10 cellular contexts compared by ENCODE assay signal in the genomic region with DNA sequence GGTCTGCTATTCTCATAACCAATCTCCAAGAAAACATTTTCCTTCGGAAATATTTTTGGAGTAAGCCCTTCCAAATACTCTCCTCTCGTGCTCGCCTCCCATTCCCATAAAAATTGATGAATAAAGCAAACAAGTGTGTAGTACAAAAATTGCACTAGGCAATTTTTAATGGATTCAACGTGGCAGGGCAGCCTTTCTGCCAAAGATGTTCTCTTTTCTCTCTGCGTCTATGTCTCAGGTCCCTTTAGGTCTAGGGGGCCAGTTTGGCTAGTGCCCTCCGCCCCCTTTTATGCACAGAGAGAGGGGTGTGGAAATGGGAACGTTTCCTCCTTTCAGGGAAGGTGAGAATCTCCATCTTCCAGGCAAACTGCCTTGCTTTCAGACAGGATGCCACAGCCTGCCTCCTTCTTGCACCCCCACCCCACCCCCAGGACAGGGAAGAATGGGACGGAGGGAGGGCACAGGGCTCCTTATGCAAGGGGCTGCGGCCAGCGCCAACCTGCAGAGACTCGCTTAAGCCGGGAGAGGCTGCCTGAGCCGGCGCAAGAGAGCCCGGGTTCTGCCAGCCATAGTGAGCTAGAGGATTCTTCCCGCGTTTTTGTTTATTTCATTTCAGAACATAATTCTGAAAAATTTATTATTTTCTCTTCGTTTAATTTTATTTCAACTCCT. TPM values are rescaled to one million over a fixed set of nuclear protein-coding genes. Genes with fewer than 3 reads are reported as not detected.
DNase-seq lines count a peak whose midpoint lies in the region; ATAC-seq and TF ChIP-seq lines count a peak whose summit lies in the region.
"Had no signal": no experiment of that assay in that cellular context is flagged by ENCODE, and none has a peak within 500 bp of the region (broad histone marks: within the 10 kb centered on the region; RNA-seq: fewer than 3 reads in every experiment).

No MANE protein-coding gene starts in this region.

- H3K27ac Mint-ChIP-seq in activated CD4-positive, alpha-beta memory T cell treated with anti-CD3 and anti-CD28 coated beads, Interleukin-2, amount 10 ng/mL, durations not matched to agents 7 days and 5 days = peak overlapping the region; percentile 34
- no peak overlapping the region for H3K27ac Mint-ChIP-seq in activated CD4-positive, alpha-beta memory T cell treated with anti-CD3 and anti-CD28 coated beads for 36 hours
- H3K27ac Mint-ChIP-seq in IgD-negative memory B cell (peak overlapping the region; percentile 39 to 99 (median 90)), neural crest cell (ENCODE audit: unreplicated experiment) (no peak overlapping the region)

- H3K4me3 Mint-ChIP-seq in activated CD4-positive, alpha-beta memory T cell treated with anti-CD3 and anti-CD28 coated beads, Interleukin-2, amount 10 ng/mL, durations not matched to agents 7 days and 5 days = no peak overlapping the region
- H3K4me3 Mint-ChIP-seq in activated CD4-positive, alpha-beta memory T cell treated with anti-CD3 and anti-CD28 coated beads for 36 hours = no peak overlapping the region
- H3K4me3 Mint-ChIP-seq in IgD-negative memory B cell = peak overlapping the region; percentile 21 to 89 (median 76)
- H3K4me3 Mint-ChIP-seq in neural crest cell = peak overlapping the region; percentile 83

- H3K36me3 Mint-ChIP-seq in activated CD4-positive, alpha-beta memory T cell treated with anti-CD3 and anti-CD28 coated beads, Interleukin-2, amount 10 ng/mL, durations not matched to agents 7 days and 5 days (ENCODE audit: low read depth) = peaks cover 15% of the 10 kb centered on the region
- peaks cover 11% of the 10 kb centered on the region for H3K36me3 Mint-ChIP-seq in activated CD4-positive, alpha-beta memory T cell treated with anti-CD3 and anti-CD28 coated beads for 36 hours
- H3K36me3 Mint-ChIP-seq in IgD-negative memory B cell (no peaks in the 10 kb centered on the region), neural crest cell (ENCODE audit: low read depth) (peaks cover 5% of the 10 kb centered on the region)

- peaks cover 72% of the 10 kb centered on the region for H3K27me3 Mint-ChIP-seq in activated CD4-positive, alpha-beta memory T cell treated with anti-CD3 and anti-CD28 coated beads, Interleukin-2, amount 10 ng/mL, durations not matched to agents 7 days and 5 days
- peaks cover 69% of the 10 kb centered on the region for H3K27me3 Mint-ChIP-seq in activated CD4-positive, alpha-beta memory T cell treated with anti-CD3 and anti-CD28 coated beads for 36 hours
- H3K27me3 Mint-ChIP-seq in IgD-negative memory B cell (peaks cover 63% of the 10 kb centered on the region), neural crest cell (ENCODE audit: low read depth) (peaks cover 79% of the 10 kb centered on the region)

- POLR2A ChIA-PET in activated CD4-positive, alpha-beta memory T cell treated with anti-CD3 and anti-CD28 coated beads, Interleukin-2, amount 10 ng/mL, durations not matched to agents 7 days and 5 days (lab: Charles Lee) = no interaction called here
- POLR2A ChIA-PET in activated CD4-positive, alpha-beta memory T cell treated with anti-CD3 and anti-CD28 coated beads for 36 hours (lab: Charles Lee) = no interaction called here

- peaks cover 12% of the 10 kb centered on the region for H3K4me1 Mint-ChIP-seq in activated CD4-positive, alpha-beta memory T cell treated with anti-CD3 and anti-CD28 coated beads, Interleukin-2, amount 10 ng/mL, durations not matched to agents 7 days and 5 days
- H3K4me1 Mint-ChIP-seq in activated CD4-positive, alpha-beta memory T cell treated with anti-CD3 and anti-CD28 coated beads for 36 hours (ENCODE audit: low read depth) = peaks cover 18% of the 10 kb centered on the region
- peaks cover 0 to 9% (median 0%) of the 10 kb centered on the region in 3 donors for H3K4me1 Mint-ChIP-seq in IgD-negative memory B cell
- H3K4me1 Mint-ChIP-seq in neural crest cell = peaks cover 28% of the 10 kb centered on the region

- DNase-seq in activated CD4-positive, alpha-beta memory T cell treated with anti-CD3 and anti-CD28 coated beads, Interleukin-2, amount 10 ng/mL, durations not matched to agents 7 days and 5 days = no peak
- DNase-seq in activated CD4-positive, alpha-beta memory T cell treated with anti-CD3 and anti-CD28 coated beads for 36 hours = no peak
- DNase-seq in cerebellar cortex (ENCODE audit: low spot score) (peak; percentile 89), neural crest cell (ENCODE audit: low read depth, low spot score) (no peak), GM19240 (ENCODE audit: insufficient read length, low spot score) (no peak), NCI-H2227 treated with DMSO at 0.1 percent for 48 hours (lab: John Stamatoyannopoulos, UW) (no peak)

- no peaks in the 10 kb centered on the region for H3K9me3 Mint-ChIP-seq in activated CD4-positive, alpha-beta memory T cell treated with anti-CD3 and anti-CD28 coated beads, Interleukin-2, amount 10 ng/mL, durations not matched to agents 7 days and 5 days
- H3K9me3 Mint-ChIP-seq in activated CD4-positive, alpha-beta memory T cell treated with anti-CD3 and anti-CD28 coated beads for 36 hours = peaks cover 3% of the 10 kb centered on the region
- H3K9me3 Mint-ChIP-seq in IgD-negative memory B cell (peaks cover 0 to 21% (median 5%) of the 10 kb centered on the region in 3 donors), neural crest cell (peaks cover 3% of the 10 kb centered on the region)

- no peak for ATAC-seq in GM18858 (IDR thresholded peaks at IDR 0.05; ENCODE audit: unreplicated experiment)

- intact Hi-C loops in activated CD4-positive, alpha-beta memory T cell treated with anti-CD3 and anti-CD28 coated beads for 36 hours (cut with micrococcal nuclease) = loop anchor here (2.0 to 5.0 kb wide), 2 partner anchors 16 to 322 kb away; no protein-coding TSS in a partner anchor

- TF ChIP-seq CTCF in neural crest cell (conservative IDR thresholded peaks at IDR 0.05) = no peak

- CTCF ChIA-PET in activated CD4-positive, alpha-beta memory T cell treated with anti-CD3 and anti-CD28 coated beads, Interleukin-2, amount 10 ng/mL, durations not matched to agents 7 days and 5 days (lab: Charles Lee) = interaction anchor here (1.0 kb wide), 1 partner anchor 321 kb away, joined by 3 read pairs; no protein-coding TSS in a partner anchor
- CTCF ChIA-PET in activated CD4-positive, alpha-beta memory T cell treated with anti-CD3 and anti-CD28 coated beads for 36 hours (lab: Charles Lee) = no interaction called here

RNA-seq across cellular contexts. Expression of a gene that starts 2.7 kb away (rescaled TPM):
- total RNA-seq in activated CD4-positive, alpha-beta memory T cell treated with anti-CD3 and anti-CD28 coated beads, Interleukin-2, amount 10 ng/mL, durations not matched to agents 7 days and 5 days = 1 to 10 TPM in 1 of 2 experiments, under 1 TPM in 1; 0.50 to 1.0 TPM
- not detected for total RNA-seq in activated CD4-positive, alpha-beta memory T cell treated with anti-CD3 and anti-CD28 coated beads for 36 hours
- polyA plus RNA-seq in IgD-negative memory B cell = not detected
- total RNA-seq in neural crest cell = 48.6 and 55.3 TPM in 2 replicates
- total RNA-seq: bronchial epithelial cell, heart left ventricle had no signal
- polyA plus RNA-seq: heart left ventricle had no signal

RNA-seq across cellular contexts. Expression of a gene that starts 7.3 kb away (rescaled TPM):
- not detected for total RNA-seq in activated CD4-positive, alpha-beta memory T cell treated with anti-CD3 and anti-CD28 coated beads, Interleukin-2, amount 10 ng/mL, durations not matched to agents 7 days and 5 days
- total RNA-seq in activated CD4-positive, alpha-beta memory T cell treated with anti-CD3 and anti-CD28 coated beads for 36 hours = not detected
- not detected for polyA plus RNA-seq in IgD-negative memory B cell
- total RNA-seq in neural crest cell = 6.3 and 6.7 TPM in 2 replicates
- total RNA-seq: bronchial epithelial cell, heart left ventricle had no signal
- polyA plus RNA-seq: heart left ventricle had no signal

Comparison
In these comparisons a context has a peak if more than half of its experiments do, and no peak if none do; other contexts are left out.
1. H3K27ac Mint-ChIP-seq: peak in activated CD4-positive, alpha-beta memory T cell treated with anti-CD3 and anti-CD28 coated beads, Interleukin-2, amount 10 ng/mL, durations not matched to agents 7 days and 5 days (single experiment) and IgD-negative memory B cell (3 of 3); none in activated CD4-positive, alpha-beta memory T cell treated with anti-CD3 and anti-CD28 coated beads for 36 hours (single experiment) and neural crest cell (single experiment).
2. H3K4me3 Mint-ChIP-seq: peak in IgD-negative memory B cell (4 of 4) and neural crest cell (single experiment); none in activated CD4-positive, alpha-beta memory T cell treated with anti-CD3 and anti-CD28 coated beads, Interleukin-2, amount 10 ng/mL, durations not matched to agents 7 days and 5 days (single experiment) and activated CD4-positive, alpha-beta memory T cell treated with anti-CD3 and anti-CD28 coated beads for 36 hours (single experiment).
3. RNA of a gene that starts 2.7 kb away (total RNA-seq): 48.6 to 55.3 TPM in neural crest cell; 0.50 to 1.0 TPM in activated CD4-positive, alpha-beta memory T cell treated with anti-CD3 and anti-CD28 coated beads, Interleukin-2, amount 10 ng/mL, durations not matched to agents 7 days and 5 days and not detected in activated CD4-positive, alpha-beta memory T cell treated with anti-CD3 and anti-CD28 coated beads for 36 hours; every median in the first group is over 10 times any median in the second.